15 cellular contexts compared by ENCODE assay signal in genomic region chrX:154092371-154092770, GRCh38. TPM values are rescaled to one million over a fixed set of nuclear protein-coding genes. Genes with fewer than 3 reads are reported as not detected.
A peak's percentile ranks its signal among the peaks of the same experiment; 100 is the strongest.
DNase-seq lines count a peak whose midpoint lies in the region; ATAC-seq and TF ChIP-seq lines count a peak whose summit lies in the region.
"Had no signal": no experiment of that assay in that cellular context is flagged by ENCODE, and none has a peak within 500 bp of the region (broad histone marks: within the 10 kb centered on the region; RNA-seq: fewer than 3 reads in every experiment).

No MANE protein-coding gene starts in this region.

- no peaks in the 10 kb centered on the region for H3K9me3 ChIP-seq in left ventricle myocardium inferior (replicated peaks)
- H3K9me3 ChIP-seq: adrenal gland, upper lobe of left lung had no signal

- ATAC-seq in Right ventricle myocardium inferior (no peak), GM18870 (IDR thresholded peaks at IDR 0.05; ENCODE audit: unreplicated experiment) (no peak)

- H3K27ac Mint-ChIP-seq in activated CD4-positive, alpha-beta memory T cell treated with anti-CD3 and anti-CD28 coated beads for 36 hours, result peak overlapping the region; percentile 83
- H3K27ac Mint-ChIP-seq in glutamatergic neuron (ENCODE audit: unreplicated experiment) (peak overlapping the region; percentile 55), type B pancreatic cell (peak overlapping the region; percentile 8)

- TF ChIP-seq CTCF in left ventricle myocardium inferior (IDR thresholded peaks at IDR 0.05; ENCODE audit: borderline replicate concordance), result no peak
- no peak for TF ChIP-seq CTCF in glutamatergic neuron (IDR thresholded peaks at IDR 0.05; ENCODE audit: partially characterized antibody, unreplicated experiment)
- TF ChIP-seq CTCF in type B pancreatic cell (conservative IDR thresholded peaks at IDR 0.05), result no peak

- no peaks in the 10 kb centered on the region for H3K27me3 Mint-ChIP-seq in activated CD4-positive, alpha-beta memory T cell treated with anti-CD3 and anti-CD28 coated beads for 36 hours
- H3K27me3 Mint-ChIP-seq in glutamatergic neuron (ENCODE audit: unreplicated experiment) (peaks cover 2% of the 10 kb centered on the region), type B pancreatic cell (no peaks in the 10 kb centered on the region)

- peak overlapping the region; percentile 55 for H3K27ac ChIP-seq in left ventricle myocardium inferior (replicated peaks)
- H3K27ac ChIP-seq: upper lobe of left lung had no signal

- CTCF ChIA-PET in activated CD4-positive, alpha-beta memory T cell treated with anti-CD3 and anti-CD28 coated beads for 36 hours (lab: Charles Lee), result interaction anchor here (0.8 to 1.7 kb wide), 6 partner anchors 29 to 282 kb away, joined by 3 to 8 read pairs (median 4); partner anchors contain the start of gene FLNA

- no peaks in the 10 kb centered on the region for H3K36me3 ChIP-seq in left ventricle myocardium inferior

- no peak overlapping the region for H3K4me3 ChIP-seq in left ventricle myocardium inferior
- H3K4me3 ChIP-seq: adrenal gland, upper lobe of left lung had no signal

- H3K9me3 Mint-ChIP-seq in activated CD4-positive, alpha-beta memory T cell treated with anti-CD3 and anti-CD28 coated beads for 36 hours, result no peaks in the 10 kb centered on the region
- H3K9me3 Mint-ChIP-seq in glutamatergic neuron (ENCODE audit: unreplicated experiment) (peaks cover 4% of the 10 kb centered on the region), type B pancreatic cell (no peaks in the 10 kb centered on the region)

- no peaks in the 10 kb centered on the region for H3K27me3 ChIP-seq in left ventricle myocardium inferior (ENCODE audit: low read depth)
- H3K27me3 ChIP-seq: adrenal gland, upper lobe of left lung had no signal

- H3K4me1 ChIP-seq in left ventricle myocardium inferior, result peaks cover 72% of the 10 kb centered on the region

- peaks cover 65% of the 10 kb centered on the region for H3K4me1 Mint-ChIP-seq in activated CD4-positive, alpha-beta memory T cell treated with anti-CD3 and anti-CD28 coated beads for 36 hours (ENCODE audit: low read depth)
- H3K4me1 Mint-ChIP-seq in glutamatergic neuron (ENCODE audit: low read depth, unreplicated experiment), result peaks cover 28% of the 10 kb centered on the region
- peaks cover 33% of the 10 kb centered on the region for H3K4me1 Mint-ChIP-seq in type B pancreatic cell (ENCODE audit: unreplicated experiment)

- peak overlapping the region; percentile 51 for H3K4me3 Mint-ChIP-seq in activated CD4-positive, alpha-beta memory T cell treated with anti-CD3 and anti-CD28 coated beads for 36 hours
- no peak overlapping the region for H3K4me3 Mint-ChIP-seq in glutamatergic neuron (ENCODE audit: unreplicated experiment)
- no peak overlapping the region for H3K4me3 Mint-ChIP-seq in type B pancreatic cell

- H3K36me3 Mint-ChIP-seq in activated CD4-positive, alpha-beta memory T cell treated with anti-CD3 and anti-CD28 coated beads for 36 hours, result peaks cover 25% of the 10 kb centered on the region
- H3K36me3 Mint-ChIP-seq in glutamatergic neuron (ENCODE audit: unreplicated experiment) (no peaks in the 10 kb centered on the region), type B pancreatic cell (peaks cover 11% of the 10 kb centered on the region)

- DNase-seq in left ventricle myocardium inferior (no peak), Right ventricle myocardium inferior (ENCODE audit: missing footprints) (no peak), glutamatergic neuron (no peak), type B pancreatic cell (ENCODE audit: extremely low spot score, unreplicated experiment) (no peak), NCI-H2107 treated with DMSO at 0.1 percent for 48 hours (lab: John Stamatoyannopoulos, UW; ENCODE audit: unreplicated experiment) (no peak), MV-4-11 (lab: John Stamatoyannopoulos, UW) (no peak)
- no peak for DNase-seq in activated CD4-positive, alpha-beta memory T cell treated with anti-CD3 and anti-CD28 coated beads for 36 hours
- DNase-seq: activated CD4-positive, alpha-beta T cell treated with anti-CD3 and anti-CD28 coated beads, Interleukin-2, amount 50 U/mL, for 48 hours; DMS153; NCI-H1105 treated with DMSO at 0.1 percent for 48 hours had no signal

- POLR2A ChIA-PET in activated CD4-positive, alpha-beta memory T cell treated with anti-CD3 and anti-CD28 coated beads for 36 hours (lab: Charles Lee), result interaction anchor here (1.3 kb wide), 1 partner anchor 74 kb away, joined by 3 read pairs; no protein-coding TSS in a partner anchor

- intact Hi-C loops in left ventricle myocardium inferior (cut with micrococcal nuclease), result no loop called here
- intact Hi-C loops in Right ventricle myocardium inferior (cut with DNase I), result no loop called here
- intact Hi-C loops in activated CD4-positive, alpha-beta memory T cell treated with anti-CD3 and anti-CD28 coated beads for 36 hours (cut with micrococcal nuclease), result loop anchor here (1.0 to 10.0 kb wide), 3 partner anchors 8 to 118 kb away; partner anchors contain the start of genes HCFC1 and TMEM187

RNA-seq across cellular contexts. Expression of gene MECP2, which starts 5.1 kb away (rescaled TPM):
- total RNA-seq in left ventricle myocardium inferior, result 28.3 TPM
- 32.8 TPM for total RNA-seq in Right ventricle myocardium inferior
- 10 to 100 TPM; 50.8 to 51.0 TPM for total RNA-seq in activated CD4-positive, alpha-beta memory T cell treated with anti-CD3 and anti-CD28 coated beads for 36 hours
- total RNA-seq in glutamatergic neuron (ENCODE audit: unreplicated experiment), result 60.0 TPM
- total RNA-seq in type B pancreatic cell (ENCODE audit: low replicate concordance), result 32.0 and 37.7 TPM in 2 replicates

RNA-seq across cellular contexts. Expression of gene OPN1LW, which starts 51.7 kb away (rescaled TPM):
- total RNA-seq in left ventricle myocardium inferior (not detected), Right ventricle myocardium inferior (not detected), glutamatergic neuron (ENCODE audit: unreplicated experiment) (2.6 TPM), type B pancreatic cell (ENCODE audit: low replicate concordance) (not detected in 2 replicates)
- total RNA-seq in activated CD4-positive, alpha-beta memory T cell treated with anti-CD3 and anti-CD28 coated beads for 36 hours, result not detected
- total RNA-seq: adrenal gland; osteocyte; T-helper 1 cell treated with Interleukin-12 subunit alpha and Interleukin-12 subunit beta and Interleukin-4 antibody, amounts not matched to agents 30 ng/mL and 1 ng/mL, for 36 hours; upper lobe of left lung had no signal

Comparison
In these comparisons a context has a peak if more than half of its experiments do, and no peak if none do; other contexts are left out.
1. H3K27ac Mint-ChIP-seq: peak in every context shown above with its lines; median percentile 83 in activated CD4-positive, alpha-beta memory T cell treated with anti-CD3 and anti-CD28 coated beads for 36 hours; 55 in glutamatergic neuron; 8 in type B pancreatic cell.